17 cellular contexts compared by ENCODE assay signal in the genomic region with DNA sequence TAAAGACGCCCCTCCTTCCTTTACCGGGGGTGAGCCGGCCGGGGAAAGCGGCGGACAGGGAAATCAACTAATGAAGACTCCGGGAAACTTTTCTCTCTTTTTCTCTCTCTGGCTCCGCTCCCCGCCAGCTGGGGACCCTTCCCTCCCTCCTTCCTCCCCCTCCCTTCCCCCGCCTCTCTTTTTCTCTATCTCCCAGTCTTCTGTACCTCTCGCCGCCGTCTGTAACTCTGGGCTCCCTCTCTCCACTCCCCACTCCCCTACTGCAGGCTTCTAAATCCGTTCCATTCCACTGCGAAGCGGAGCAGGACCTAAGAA. TPM values are rescaled to one million over a fixed set of nuclear protein-coding genes. Genes with fewer than 3 reads are reported as not detected.
A peak's percentile ranks its signal among the peaks of the same experiment; 100 is the strongest.
DNase-seq lines count a peak whose midpoint lies in the region; ATAC-seq and TF ChIP-seq lines count a peak whose summit lies in the region.
"Had no signal": no experiment of that assay in that cellular context is flagged by ENCODE, and none has a peak within 500 bp of the region (broad histone marks: within the 10 kb centered on the region; RNA-seq: fewer than 3 reads in every experiment).

No MANE protein-coding gene starts in this region.

- CTCF ChIA-PET in CD8-positive, alpha-beta T cell (lab: Charles Lee), result no interaction called here

- no peaks in the 10 kb centered on the region for H3K36me3 ChIP-seq in CD8-positive, alpha-beta T cell (ENCODE audit: insufficient read depth, low read length)
- H3K36me3 ChIP-seq in NT2/D1 (ENCODE audit: insufficient read depth, insufficient read length, low read length), result no peaks in the 10 kb centered on the region
- H3K36me3 ChIP-seq in iPS-18a (ENCODE audit: control insufficient read depth, low read depth, low read length), result no peaks in the 10 kb centered on the region
- no peaks in the 10 kb centered on the region for H3K36me3 ChIP-seq in skeletal muscle tissue (ENCODE audit: control insufficient read depth in 3 of 3, insufficient read depth in 3 of 3, low read length in 3 of 3)
- no peaks in the 10 kb centered on the region for H3K36me3 ChIP-seq in Karpas-422 (ENCODE audit: insufficient read depth, low read length)
- H3K36me3 ChIP-seq: right atrium auricular region had no signal

- peaks cover 79% of the 10 kb centered on the region for H3K27me3 ChIP-seq in CD8-positive, alpha-beta T cell (ENCODE audit: insufficient read depth, low read length)
- H3K27me3 ChIP-seq in NT2/D1 (ENCODE audit: insufficient read depth, insufficient read length) (peaks cover 100% of the 10 kb centered on the region), iPS-18a (ENCODE audit: control insufficient read depth, insufficient read depth, low read length) (peaks cover 100% of the 10 kb centered on the region), skeletal muscle tissue (ENCODE audit: control insufficient read depth in 3 of 3, insufficient read depth in 3 of 3, low read length in 3 of 3) (peaks cover 73 to 91% (median 90%) of the 10 kb centered on the region in 3 donors), Karpas-422 (ENCODE audit: low read length) (no peaks in the 10 kb centered on the region)

- H2AFZ ChIP-seq in Karpas-422 (ENCODE audit: low read length), result no peak overlapping the region

- peaks cover 27% of the 10 kb centered on the region for H3K4me1 ChIP-seq in CD8-positive, alpha-beta T cell (ENCODE audit: insufficient read depth, low read length)
- H3K4me1 ChIP-seq in NT2/D1 (ENCODE audit: insufficient read depth, insufficient read length) (no peaks in the 10 kb centered on the region), iPS-18a (ENCODE audit: control insufficient read depth, low read depth, low read length) (peaks cover 3% of the 10 kb centered on the region), skeletal muscle tissue (ENCODE audit: control insufficient read depth in 3 of 3, insufficient read depth in 3 of 3, low read length in 3 of 3) (peaks cover 0 to 25% (median 13%) of the 10 kb centered on the region in 3 donors), Karpas-422 (ENCODE audit: low read length) (peaks cover 11% of the 10 kb centered on the region)

- H3K9ac ChIP-seq in NT2/D1 (ENCODE audit: insufficient read length, low read depth) (no peak overlapping the region), iPS-18a (ENCODE audit: low read length) (no peak overlapping the region), skeletal muscle tissue (ENCODE audit: low read depth in 1 of 3, low read length in 3 of 3) (peak overlapping the region; percentile 54 to 74 (median 66)), Karpas-422 (ENCODE audit: low read length) (no peak overlapping the region)
- H3K9ac ChIP-seq: KMS-11 had no signal

- peaks cover 33% of the 10 kb centered on the region for H3K4me1 Mint-ChIP-seq in CD8-positive, alpha-beta T cell (ENCODE audit: low read depth)

- intact Hi-C loops in CD8-positive, alpha-beta T cell (cut with DNase I, micrococcal nuclease), result no loop called here
- intact Hi-C loops in Right ventricle myocardium superior (cut with DNase I), result no loop called here

- no peak for TF ChIP-seq CTCF in CD8-positive, alpha-beta T cell (IDR thresholded peaks at IDR 0.05)
- TF ChIP-seq CTCF in omental fat pad (IDR thresholded peaks at IDR 0.05), result no peak

- no peaks in the 10 kb centered on the region for H3K79me2 ChIP-seq in Karpas-422 (ENCODE audit: low read length)

- no peaks in the 10 kb centered on the region; the same call in 1 of the 2 replicates for H4K20me1 ChIP-seq in Karpas-422 (ENCODE audit: insufficient read depth, low read depth, low read length)

- peaks cover 89% of the 10 kb centered on the region for H3K27me3 Mint-ChIP-seq in CD8-positive, alpha-beta T cell (ENCODE audit: low read depth)

- H3K9me3 ChIP-seq in CD8-positive, alpha-beta T cell (ENCODE audit: low read length), result no peaks in the 10 kb centered on the region
- H3K9me3 ChIP-seq in NT2/D1 (ENCODE audit: insufficient read depth, low read length), result no peaks in the 10 kb centered on the region
- H3K9me3 ChIP-seq in iPS-18a (ENCODE audit: control insufficient read depth, low read depth, low read length), result no peaks in the 10 kb centered on the region
- no peaks in the 10 kb centered on the region for H3K9me3 ChIP-seq in skeletal muscle tissue (ENCODE audit: control insufficient read depth in 3 of 3, low read length in 3 of 3)
- H3K9me3 ChIP-seq in Karpas-422 (ENCODE audit: low read length), result no peaks in the 10 kb centered on the region
- H3K9me3 ChIP-seq: right atrium auricular region had no signal

- no peak overlapping the region for H3K27ac Mint-ChIP-seq in CD8-positive, alpha-beta T cell

- no peak for ATAC-seq in CD8-positive, alpha-beta T cell
- ATAC-seq in Right ventricle myocardium superior (ENCODE audit: poor library complexity), result no peak
- no peak for ATAC-seq in omental fat pad (ENCODE audit: low FRiP score)

- DNase-seq in CD8-positive, alpha-beta T cell, result no peak
- DNase-seq in NT2/D1 (ENCODE audit: low read depth, low spot score) (peak; percentile 44), Right ventricle myocardium superior (no peak), omental fat pad (ENCODE audit: low spot score) (no peak), H4 (ENCODE audit: low spot score) (no peak), Karpas-422 (no peak)
- DNase-seq: amniotic stem cell, NCI-H2029, NCI-H774, SHP77, substantia nigra had no signal

- no peaks in the 10 kb centered on the region for H3K36me3 Mint-ChIP-seq in CD8-positive, alpha-beta T cell

- no peak overlapping the region for H3K27ac ChIP-seq in CD8-positive, alpha-beta T cell (ENCODE audit: low read depth, low read length)
- H3K27ac ChIP-seq in iPS-18a (ENCODE audit: low read length) (no peak overlapping the region), skeletal muscle tissue (ENCODE audit: low read depth, low read length) (peak overlapping the region; percentile 78), Karpas-422 (ENCODE audit: low read length) (no peak overlapping the region)
- H3K27ac ChIP-seq: coronary artery, KMS-11, right atrium auricular region had no signal

- H3K4me2 ChIP-seq in Karpas-422 (ENCODE audit: low read depth, low read length, poor library complexity, severe bottlenecking), result no peak overlapping the region
- H3K4me2 ChIP-seq: KMS-11 had no signal

- POLR2A ChIA-PET in CD8-positive, alpha-beta T cell (lab: Charles Lee), result interaction anchor here (1.4 kb wide), 1 partner anchor 12 kb away, joined by 3 read pairs; no protein-coding TSS in a partner anchor

- H3K4me3 ChIP-seq in CD8-positive, alpha-beta T cell (ENCODE audit: low read depth, low read length), result no peak overlapping the region
- no peak overlapping the region for H3K4me3 ChIP-seq in NT2/D1 (ENCODE audit: insufficient read length, low read depth)
- H3K4me3 ChIP-seq in iPS-18a (ENCODE audit: low read length), result peak overlapping the region; percentile 23
- H3K4me3 ChIP-seq in skeletal muscle tissue (ENCODE audit: low read length in 3 of 3), result peak overlapping the region; percentile 52 to 63 (median 60)
- H3K4me3 ChIP-seq in Karpas-422 (ENCODE audit: low read length), result no peak overlapping the region
- H3K4me3 ChIP-seq: right atrium auricular region had no signal

- H3K4me3 Mint-ChIP-seq in CD8-positive, alpha-beta T cell, result peak overlapping the region; percentile 5

- H3K9me2 ChIP-seq in Karpas-422 (replicated peaks; ENCODE audit: insufficient read depth, low read length), result no peaks in the 10 kb centered on the region

- H3K9me3 Mint-ChIP-seq in CD8-positive, alpha-beta T cell, result no peaks in the 10 kb centered on the region

RNA-seq across cellular contexts. Expression of a gene that starts 6.9 kb away (rescaled TPM):
- not detected for total RNA-seq in CD8-positive, alpha-beta T cell
- 0.52 TPM for total RNA-seq in skeletal muscle tissue
- total RNA-seq in Right ventricle myocardium superior, result not detected
- not detected for total RNA-seq in omental fat pad
- total RNA-seq in H4 (2014; rRNA removed; shearing (Covaris generic)), result 0.21 and 1.1 TPM in 2 replicates
- total RNA-seq in Karpas-422 (2014; rRNA removed; shearing (Covaris generic); ENCODE audit: low replicate concordance), result not detected in 2 replicates
- total RNA-seq: mononuclear cell, right atrium auricular region had no signal

RNA-seq across cellular contexts. Expression of a gene that starts 8.7 kb away (rescaled TPM):
- not detected for total RNA-seq in CD8-positive, alpha-beta T cell
- 2.1 TPM for total RNA-seq in skeletal muscle tissue
- total RNA-seq in Right ventricle myocardium superior, result not detected
- total RNA-seq in omental fat pad, result under 1 TPM in 1 of 4 donors, not detected in 3; 0.32 TPM
- total RNA-seq in H4 (2014; rRNA removed; shearing (Covaris generic)), result 1.6 and 2.7 TPM in 2 replicates
- 0.07 TPM in 1 of 2 replicates, not detected in the other for total RNA-seq in Karpas-422 (2014; rRNA removed; shearing (Covaris generic); ENCODE audit: low replicate concordance)
- total RNA-seq: mononuclear cell, right atrium auricular region had no signal

RNA-seq across cellular contexts. Expression of a gene that starts 11.3 kb away (rescaled TPM):
- total RNA-seq in CD8-positive, alpha-beta T cell, result not detected
- not detected for total RNA-seq in skeletal muscle tissue
- not detected for total RNA-seq in Right ventricle myocardium superior
- not detected for total RNA-seq in omental fat pad
- not detected in 2 replicates for total RNA-seq in H4 (2014; rRNA removed; shearing (Covaris generic))
- total RNA-seq in Karpas-422 (2014; rRNA removed; shearing (Covaris generic); ENCODE audit: low replicate concordance), result not detected in 2 replicates
- total RNA-seq: mononuclear cell, right atrium auricular region had no signal

RNA-seq across cellular contexts. Expression of a gene that starts 18.9 kb away (rescaled TPM):
- total RNA-seq in CD8-positive, alpha-beta T cell, result not detected
- total RNA-seq in skeletal muscle tissue (3.7 TPM), Right ventricle myocardium superior (not detected), omental fat pad (not detected)
- 2.0 and 8.7 TPM in 2 replicates for total RNA-seq in H4 (2014; rRNA removed; shearing (Covaris generic))
- total RNA-seq in Karpas-422 (2014; rRNA removed; shearing (Covaris generic); ENCODE audit: low replicate concordance), result not detected in 2 replicates
- total RNA-seq: mononuclear cell, right atrium auricular region had no signal

RNA-seq across cellular contexts. Expression of a gene that starts 27.4 kb away (rescaled TPM):
- not detected for total RNA-seq in CD8-positive, alpha-beta T cell
- total RNA-seq in skeletal muscle tissue (not detected), Right ventricle myocardium superior (not detected), omental fat pad (not detected)
- total RNA-seq in H4 (2014; rRNA removed; shearing (Covaris generic)), result 2.0 and 4.4 TPM in 2 replicates
- total RNA-seq in Karpas-422 (2014; rRNA removed; shearing (Covaris generic); ENCODE audit: low replicate concordance), result not detected in 2 replicates
- total RNA-seq: mononuclear cell, right atrium auricular region had no signal

Comparison
In these comparisons a context has a peak if more than half of its experiments do, and no peak if none do; other contexts are left out.
1. H3K4me3 ChIP-seq: peak in iPS-18a (single experiment) and skeletal muscle tissue (3 of 3); none in CD8-positive, alpha-beta T cell (single experiment), NT2/D1 (single experiment) and Karpas-422 (single experiment).
2. H3K9ac ChIP-seq: peak in skeletal muscle tissue (3 of 3); none in NT2/D1 (single experiment), iPS-18a (single experiment) and Karpas-422 (single experiment).